ENCODE assay signal across 8 cellular contexts in the genomic region with DNA sequence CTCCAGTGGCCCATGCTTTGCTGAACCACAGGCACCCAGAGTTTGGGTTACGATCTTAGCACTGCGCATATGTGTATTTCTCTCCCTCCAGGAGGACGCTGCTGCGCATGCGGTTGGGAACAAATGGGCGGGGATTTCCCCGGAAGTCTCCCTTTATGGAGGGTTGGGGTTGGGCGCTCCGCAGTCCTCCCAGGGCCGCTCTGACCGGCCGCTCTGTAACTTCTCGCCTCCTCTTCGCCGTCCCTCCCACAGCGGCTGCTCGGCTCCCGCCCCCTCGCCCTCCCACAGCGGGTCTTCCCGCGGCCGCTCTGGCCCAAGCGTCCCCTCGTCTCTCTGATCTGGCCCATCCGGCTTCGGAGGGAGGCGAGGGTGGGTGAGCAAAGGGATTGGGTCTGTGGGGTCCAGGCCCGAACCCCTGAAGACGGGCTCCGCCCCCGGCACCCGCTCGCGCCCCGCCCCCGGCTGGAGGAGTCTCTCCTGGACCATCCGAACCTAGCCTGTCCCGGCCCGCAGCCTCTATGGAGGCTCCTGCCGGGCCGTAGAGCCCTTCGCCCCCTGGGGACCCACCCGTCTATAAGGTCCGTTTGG. TPM values are rescaled to one million over a fixed set of nuclear protein-coding genes. Genes with fewer than 3 reads are reported as not detected.
A peak's percentile ranks its signal among the peaks of the same experiment; 100 is the strongest.
DNase-seq lines count a peak whose midpoint lies in the region; FAIRE-seq and TF ChIP-seq lines count a peak whose summit lies in the region.

MEGF8 (plus strand) TSS at position 328 of the 588 bp plus-strand sequence. CDS start 609 bp downstream, outside the sequence.

- H2BK12ac ChIP-seq in H9 (ENCODE audit: insufficient read length, low read depth, low read length): no peak within 1 kb of the TSS

- peaks cover 0 to 3% (median 0%) of the 10 kb centered on the region in 3 experiments; a peak in 2 of 7 replicates for H3K36me3 Mint-ChIP-seq in H9 (ENCODE audit: insufficient read depth in 1 of 3, low read depth in 3 of 3)
- peaks cover 2% of the 10 kb centered on the region for H3K36me3 Mint-ChIP-seq in neural crest cell (ENCODE audit: low read depth)

- H3K27me3 Mint-ChIP-seq in H9 (ENCODE audit: low read depth) (peaks cover 43% of the 10 kb centered on the region), neural crest cell (ENCODE audit: low read depth) (peaks cover 43% of the 10 kb centered on the region)

- peak; percentile 99 for FAIRE-seq in G401.6 (lab: Jason Lieb, UNC)

- H3K18ac ChIP-seq in H9 (ENCODE audit: insufficient read length, low read depth, low read length): no peak within 1 kb of the TSS

- no peak within 1 kb of the TSS for H4K5ac ChIP-seq in H9 (ENCODE audit: insufficient read length, low read depth, low read length)

- H3K4me1 Mint-ChIP-seq in H9 (peaks cover 21 to 29% of the 10 kb centered on the region in 2 experiments), neural crest cell (peaks cover 42% of the 10 kb centered on the region)

- no CpG with 5 or more reads among the region's 45 CpGs for WGBS in H9 (ENCODE audit: extremely low coverage, insufficient read length, low lambda C conversion rate)

- H3K79me2 ChIP-seq in H9 (ENCODE audit: insufficient read depth, low read length): peaks cover 5% of the 10 kb centered on the region; the same call in 1 of the 2 replicates

- H3K4me2 ChIP-seq in H9 (ENCODE audit: insufficient read depth, insufficient read length, low read length): peak within 1 kb of the TSS; percentile 62

- H3K23me2 ChIP-seq in H9 (ENCODE audit: insufficient read length, low read depth, low read length, poor library complexity, severe bottlenecking): peaks cover 19% of the 10 kb centered on the region

- H2BK5ac ChIP-seq in H9 (ENCODE audit: insufficient read length, low read length): no peak within 1 kb of the TSS

- H3K4me3 Mint-ChIP-seq in H9: peak within 1 kb of the TSS; percentile 80 to 89
- peak within 1 kb of the TSS; percentile 88 for H3K4me3 Mint-ChIP-seq in neural crest cell

- H3T11ph ChIP-seq in H9 (ENCODE audit: low read length): no peak within 1 kb of the TSS

- peak within 1 kb of the TSS; percentile 31 for H3K9ac ChIP-seq in H9 (ENCODE audit: extremely low read depth, insufficient read length, low read length)
- H3K9ac ChIP-seq in stomach smooth muscle (ENCODE audit: low read length in 2 of 2): peak within 1 kb of the TSS; percentile 90 to 93

- no peak within 1 kb of the TSS for H3K4ac ChIP-seq in H9 (ENCODE audit: low read depth, low read length)

- no peak within 1 kb of the TSS for H2AK5ac ChIP-seq in H9 (ENCODE audit: insufficient read length, low read length)

- H3K14ac ChIP-seq in H9 (ENCODE audit: insufficient read depth, low read length): no peak within 1 kb of the TSS

- no peak within 1 kb of the TSS for H3K56ac ChIP-seq in H9 (ENCODE audit: insufficient read length, low read depth, low read length)

- no peak within 1 kb of the TSS for H2BK15ac ChIP-seq in H9 (ENCODE audit: low read depth, low read length)

- H3K4me3 ChIP-seq in MG63 (peak within 1 kb of the TSS; percentile 73), foreskin fibroblast (ENCODE audit: low read depth in 1 of 2, low read length in 2 of 2) (peak within 1 kb of the TSS; percentile 86 to 95), stomach smooth muscle (ENCODE audit: low read length in 2 of 2) (peak within 1 kb of the TSS; percentile 92 to 93)

- no peak within 1 kb of the TSS for H4K8ac ChIP-seq in H9 (replicated peaks; ENCODE audit: insufficient read length, low read depth, low read length)

- DNase-seq in H9: peak; percentile 99
- peak; percentile 99 for DNase-seq in MG63
- peak; percentile 97 for DNase-seq in SHP77 treated with DMSO at 0.1 percent for 48 hours (lab: John Stamatoyannopoulos, UW)
- peak; percentile 96 for DNase-seq in activated gamma-delta T cell treated with anti-CD3 and anti-CD28 coated beads, Interleukin-2, amount 50 U/mL, for 16 hours (ENCODE audit: low read depth)
- peak; percentile 98 to 100 for DNase-seq in foreskin fibroblast
- peak; percentile 97 for DNase-seq in neural crest cell (ENCODE audit: low read depth, low spot score)

- H3K27me3 ChIP-seq in H9 (ENCODE audit: insufficient read depth, low read length) (no peaks in the 10 kb centered on the region), MG63 (no peaks in the 10 kb centered on the region), stomach smooth muscle (ENCODE audit: control insufficient read depth in 1 of 2, insufficient read depth in 2 of 2, low read length in 2 of 2) (peaks cover 8 to 21% of the 10 kb centered on the region in 2 donors)

- H3K27ac Mint-ChIP-seq in H9 (peak within 1 kb of the TSS in 2 of 3 experiments; percentile 62 to 84; a peak in 5 of 7 replicates), neural crest cell (ENCODE audit: unreplicated experiment) (peak within 1 kb of the TSS; percentile 43)

- no peak within 1 kb of the TSS for H3K27ac ChIP-seq in H9 (ENCODE audit: insufficient read length, low read depth, low read length)
- H3K27ac ChIP-seq in stomach smooth muscle (ENCODE audit: low read length): peak within 1 kb of the TSS; percentile 41

- H2BK20ac ChIP-seq in H9 (ENCODE audit: low read depth, low read length, poor library complexity, severe bottlenecking): no peak within 1 kb of the TSS

- no peaks in the 10 kb centered on the region; the same call in 1 of the 2 replicates for H3K4me1 ChIP-seq in H9 (ENCODE audit: insufficient read depth, low read length)
- H3K4me1 ChIP-seq in stomach smooth muscle (ENCODE audit: control insufficient read depth, insufficient read depth, low read length): peaks cover 34% of the 10 kb centered on the region

- H3K36me3 ChIP-seq in MG63: no peaks in the 10 kb centered on the region
- no peaks in the 10 kb centered on the region for H3K36me3 ChIP-seq in stomach smooth muscle (ENCODE audit: control insufficient read depth in 2 of 2, insufficient read depth in 2 of 2, low read length in 2 of 2)

- no peak within 1 kb of the TSS for H2BK120ac ChIP-seq in H9 (ENCODE audit: low read depth, low read length, poor library complexity, severe bottlenecking)

- H4K20me1 ChIP-seq in H9 (ENCODE audit: control insufficient read depth, insufficient read depth, insufficient read length): no peaks in the 10 kb centered on the region

- peaks cover 9% of the 10 kb centered on the region for H3K79me1 ChIP-seq in H9 (ENCODE audit: insufficient read depth, low read depth, low read length, poor library complexity, severe bottlenecking)

- TF ChIP-seq CTCF in H9 (conservative IDR thresholded peaks at IDR 0.05) (peak; percentile 92), foreskin fibroblast (IDR thresholded peaks at IDR 0.05; ENCODE audit: low read depth, low read length) (peak; percentile 97), neural crest cell (conservative IDR thresholded peaks at IDR 0.05) (peak; percentile 88)

- no peak within 1 kb of the TSS for H2AFZ ChIP-seq in H9 (ENCODE audit: low read length)

- H3K9me3 Mint-ChIP-seq in H9 (no peaks in the 10 kb centered on the region), neural crest cell (no peaks in the 10 kb centered on the region)

- no peak within 1 kb of the TSS for H4K91ac ChIP-seq in H9 (ENCODE audit: insufficient read length, low read depth, low read length)

- H3K23ac ChIP-seq in H9 (ENCODE audit: insufficient read length, low read depth, low read length): no peak within 1 kb of the TSS

- H3K9me3 ChIP-seq in H9 (ENCODE audit: control insufficient read depth, low read depth, low read length) (no peaks in the 10 kb centered on the region), MG63 (no peaks in the 10 kb centered on the region), stomach smooth muscle (ENCODE audit: control insufficient read depth in 2 of 2, low read length in 2 of 2) (no peaks in the 10 kb centered on the region)

RNA-seq across cellular contexts. Expression of gene MEGF8, which starts in this region (rescaled TPM):
- total RNA-seq in H9 (2021): 28.4 and 28.8 TPM in 2 replicates
- total RNA-seq in MG63 (2014; rRNA removed; shearing (Covaris generic); ENCODE audit: low replicate concordance): 14.8 and 26.7 TPM in 2 replicates
- total RNA-seq in neural crest cell: 38.0 and 39.2 TPM in 2 replicates
